ENCODE assay signal across 24 cellular contexts in genomic region chr18:9090578-9090977, GRCh38. TPM values are rescaled to one million over a fixed set of nuclear protein-coding genes. Genes with fewer than 3 reads are reported as not detected.
DNase-seq lines count a peak whose midpoint lies in the region; ATAC-seq and TF ChIP-seq lines count a peak whose summit lies in the region.
"Had no signal": no experiment of that assay in that cellular context is flagged by ENCODE, and none has a peak within 500 bp of the region (broad histone marks: within the 10 kb centered on the region; RNA-seq: fewer than 3 reads in every experiment).

No MANE protein-coding gene starts in this region.

- POLR2A ChIA-PET in T-cell (lab: Charles Lee), result interaction anchor here (0.6 to 1.1 kb wide), 8 partner anchors 11 to 822 kb away, joined by 3 to 9 read pairs (median 3); no protein-coding TSS in a partner anchor
- POLR2A ChIA-PET in activated naive CD8-positive, alpha-beta T cell treated with anti-CD3 and anti-CD28 coated beads, Interleukin-2, amount 10 ng/mL, durations not matched to agents 7 days and 5 days (lab: Charles Lee), result interaction anchor here (0.6 to 13.2 kb wide), 7 partner anchors 8 to 51 kb away, joined by 3 to 211 read pairs (median 15); partner anchors contain the start of genes ANKRD12 and NDUFV2

- no peak overlapping the region for H3K4me3 ChIP-seq in osteoblast (ENCODE audit: insufficient read depth, low read length)
- no peak overlapping the region for H3K4me3 ChIP-seq in suprapubic skin
- H3K4me3 ChIP-seq: ascending aorta, hepatocyte, neural progenitor cell, psoas muscle, SJSA1 had no signal

- no peaks in the 10 kb centered on the region for H3K79me2 ChIP-seq in osteoblast (ENCODE audit: insufficient read depth, low read length)
- H3K79me2 ChIP-seq: hepatocyte had no signal

- peaks cover 94% of the 10 kb centered on the region for H3K4me1 Mint-ChIP-seq in activated naive CD4-positive, alpha-beta T cell treated with anti-CD3 and anti-CD28 coated beads, Interleukin-2, amount 10 ng/mL, durations not matched to agents 7 days and 5 days
- peaks cover 54 to 85% (median 79%) of the 10 kb centered on the region in 3 donors for H3K4me1 Mint-ChIP-seq in T-cell
- peaks cover 62% of the 10 kb centered on the region for H3K4me1 Mint-ChIP-seq in activated naive CD8-positive, alpha-beta T cell treated with anti-CD3 and anti-CD28 coated beads, Interleukin-2, amount 10 ng/mL, durations not matched to agents 7 days and 5 days

- TF ChIP-seq POLR2A in suprapubic skin (IDR thresholded peaks at IDR 0.05), result no peak

- H3K9me3 Mint-ChIP-seq in activated naive CD4-positive, alpha-beta T cell treated with anti-CD3 and anti-CD28 coated beads, Interleukin-2, amount 10 ng/mL, durations not matched to agents 7 days and 5 days, result peaks cover 4% of the 10 kb centered on the region
- peaks cover 0 to 3% (median 0%) of the 10 kb centered on the region in 3 donors for H3K9me3 Mint-ChIP-seq in T-cell
- peaks cover 2% of the 10 kb centered on the region for H3K9me3 Mint-ChIP-seq in activated naive CD8-positive, alpha-beta T cell treated with anti-CD3 and anti-CD28 coated beads, Interleukin-2, amount 10 ng/mL, durations not matched to agents 7 days and 5 days
- H3K9me3 Mint-ChIP-seq: neural progenitor cell had no signal

- peak overlapping the region; percentile 86 for H3K4me3 Mint-ChIP-seq in activated naive CD4-positive, alpha-beta T cell treated with anti-CD3 and anti-CD28 coated beads, Interleukin-2, amount 10 ng/mL, durations not matched to agents 7 days and 5 days
- peak overlapping the region; percentile 4 to 65 (median 59) for H3K4me3 Mint-ChIP-seq in T-cell
- H3K4me3 Mint-ChIP-seq in activated naive CD8-positive, alpha-beta T cell treated with anti-CD3 and anti-CD28 coated beads, Interleukin-2, amount 10 ng/mL, durations not matched to agents 7 days and 5 days, result peak overlapping the region; percentile 91
- H3K4me3 Mint-ChIP-seq: neural progenitor cell had no signal

- H4K20me1 ChIP-seq in osteoblast (ENCODE audit: insufficient read depth, low read length), result no peaks in the 10 kb centered on the region

- DNase-seq in activated naive CD4-positive, alpha-beta T cell treated with anti-CD3 and anti-CD28 coated beads, Interleukin-2, amount 10 ng/mL, durations not matched to agents 7 days and 5 days, result no peak
- DNase-seq in activated naive CD4-positive, alpha-beta T cell treated with anti-CD3 and anti-CD28 coated beads, Interleukin-2, amount 50 U/mL, for 16 hours, result no peak
- DNase-seq in T-cell, result no peak
- DNase-seq in activated naive CD8-positive, alpha-beta T cell treated with anti-CD3 and anti-CD28 coated beads, Interleukin-2, amount 10 ng/mL, durations not matched to agents 7 days and 5 days, result no peak
- DNase-seq in osteoblast (ENCODE audit: insufficient read length, low spot score, missing footprints), result no peak
- DNase-seq in suprapubic skin (ENCODE audit: low spot score in 2 of 2), result no peak
- DNase-seq in hypothalamus (lab: John Stamatoyannopoulos, UW), result no peak
- DNase-seq: activated CD8-positive, alpha-beta memory T cell treated with anti-CD3 and anti-CD28 coated beads for 24 hours; activated effector memory CD4-positive, alpha-beta T cell treated with Interleukin-2 at 50 U/mL for 16 hours; DMS 273 treated with DMSO at 0.1 percent for 48 hours; effector CD8-positive, alpha-beta T cell; left ventricle myocardium superior; MM.1S; NCI-H1436; NCI-H510A treated with DMSO at 0.1 percent for 48 hours; NK-92 treated with Interleukin-12 subunit alpha and Interleukin-12 subunit beta, amount 100 ng/mL, for 24 hours; psoas muscle had no signal

- H3K4me1 ChIP-seq in osteoblast (ENCODE audit: insufficient read depth, low read length) (peaks cover 24% of the 10 kb centered on the region), suprapubic skin (no peaks in the 10 kb centered on the region)
- H3K4me1 ChIP-seq: ascending aorta, neural progenitor cell, psoas muscle had no signal

- no peaks in the 10 kb centered on the region for H3K27me3 Mint-ChIP-seq in activated naive CD4-positive, alpha-beta T cell treated with anti-CD3 and anti-CD28 coated beads, Interleukin-2, amount 10 ng/mL, durations not matched to agents 7 days and 5 days
- no peaks in the 10 kb centered on the region for H3K27me3 Mint-ChIP-seq in T-cell
- no peaks in the 10 kb centered on the region for H3K27me3 Mint-ChIP-seq in activated naive CD8-positive, alpha-beta T cell treated with anti-CD3 and anti-CD28 coated beads, Interleukin-2, amount 10 ng/mL, durations not matched to agents 7 days and 5 days

- H3K27ac Mint-ChIP-seq in activated naive CD4-positive, alpha-beta T cell treated with anti-CD3 and anti-CD28 coated beads, Interleukin-2, amount 10 ng/mL, durations not matched to agents 7 days and 5 days, result peak overlapping the region; percentile 97
- peak overlapping the region; percentile 87 to 93 for H3K27ac Mint-ChIP-seq in T-cell
- H3K27ac Mint-ChIP-seq in activated naive CD8-positive, alpha-beta T cell treated with anti-CD3 and anti-CD28 coated beads, Interleukin-2, amount 10 ng/mL, durations not matched to agents 7 days and 5 days, result peak overlapping the region; percentile 97
- H3K27ac Mint-ChIP-seq: neural progenitor cell had no signal

- peaks cover 43% of the 10 kb centered on the region for H3K36me3 Mint-ChIP-seq in activated naive CD4-positive, alpha-beta T cell treated with anti-CD3 and anti-CD28 coated beads, Interleukin-2, amount 10 ng/mL, durations not matched to agents 7 days and 5 days
- H3K36me3 Mint-ChIP-seq in T-cell, result no peaks in the 10 kb centered on the region
- peaks cover 33% of the 10 kb centered on the region for H3K36me3 Mint-ChIP-seq in activated naive CD8-positive, alpha-beta T cell treated with anti-CD3 and anti-CD28 coated beads, Interleukin-2, amount 10 ng/mL, durations not matched to agents 7 days and 5 days
- H3K36me3 Mint-ChIP-seq: neural progenitor cell had no signal

- H3K27ac ChIP-seq in osteoblast (ENCODE audit: low read depth, low read length) (no peak overlapping the region), suprapubic skin (no peak overlapping the region)
- H3K27ac ChIP-seq: ascending aorta, C4-2B, hepatocyte, neural progenitor cell, psoas muscle, SJSA1, VCaP had no signal

- H3K36me3 ChIP-seq in osteoblast (ENCODE audit: insufficient read depth, low read length), result no peaks in the 10 kb centered on the region
- H3K36me3 ChIP-seq in suprapubic skin, result no peaks in the 10 kb centered on the region
- H3K36me3 ChIP-seq: ascending aorta, neural progenitor cell, SJSA1 had no signal

- peak overlapping the region; percentile 32 for H2AFZ ChIP-seq in osteoblast (ENCODE audit: low read length)
- H2AFZ ChIP-seq: hepatocyte, neural progenitor cell had no signal

- TF ChIP-seq CTCF in osteoblast (IDR thresholded peaks at IDR 0.05; ENCODE audit: extremely low read depth, low read depth, low read length) (no peak), suprapubic skin (IDR thresholded peaks at IDR 0.05) (no peak)

- H3K4me2 ChIP-seq in osteoblast (ENCODE audit: insufficient read depth, low read length), result no peak overlapping the region
- H3K4me2 ChIP-seq: hepatocyte, neural progenitor cell had no signal

- no peak for TF ChIP-seq EP300 in suprapubic skin (IDR thresholded peaks at IDR 0.05)

- 92% methylated on average over 5 of the region's 5 CpGs for WGBS in suprapubic skin

- ATAC-seq in T-cell (replicated peaks in 1 of 4), result no peak
- ATAC-seq in activated naive CD8-positive, alpha-beta T cell treated with anti-CD3 and anti-CD28 coated beads, Interleukin-2, amount 10 ng/mL, durations not matched to agents 7 days and 5 days (ENCODE audit: low read depth), result no peak
- no peak for ATAC-seq in HG02981 (IDR thresholded peaks at IDR 0.05; ENCODE audit: unreplicated experiment)
- ATAC-seq: left ventricle myocardium superior, psoas muscle had no signal

- CTCF ChIA-PET in activated naive CD4-positive, alpha-beta T cell treated with anti-CD3 and anti-CD28 coated beads, Interleukin-2, amount 10 ng/mL, durations not matched to agents 7 days and 5 days (lab: Charles Lee), result interaction anchor here (0.5 to 2.5 kb wide), 3 partner anchors 8 to 50 kb away, joined by 3 to 9 read pairs (median 8); no protein-coding TSS in a partner anchor
- CTCF ChIA-PET in T-cell (lab: Charles Lee), result interaction anchor here (0.6 to 1.2 kb wide), 7 partner anchors 11 to 49 kb away, joined by 3 to 13 read pairs (median 3); no protein-coding TSS in a partner anchor

- H3K9me3 ChIP-seq in osteoblast (ENCODE audit: low read depth, low read length) (no peaks in the 10 kb centered on the region), suprapubic skin (no peaks in the 10 kb centered on the region)
- H3K9me3 ChIP-seq: ascending aorta, psoas muscle, SJSA1 had no signal

- H3K27me3 ChIP-seq in osteoblast (ENCODE audit: insufficient read depth, low read length), result no peaks in the 10 kb centered on the region
- no peaks in the 10 kb centered on the region for H3K27me3 ChIP-seq in suprapubic skin
- H3K27me3 ChIP-seq: ascending aorta, hepatocyte, neural progenitor cell, SJSA1 had no signal

RNA-seq across cellular contexts. Expression of gene NDUFV2, which starts 11.9 kb away (rescaled TPM):
- total RNA-seq in T-cell, result 100 to 1,000 TPM; 148 to 201 (median 156) TPM
- total RNA-seq in activated naive CD8-positive, alpha-beta T cell treated with anti-CD3 and anti-CD28 coated beads, Interleukin-2, amount 10 ng/mL, durations not matched to agents 7 days and 5 days, result 100 to 1,000 TPM; 166 to 168 TPM
- total RNA-seq in osteoblast, result 95.9 and 102 TPM in 2 replicates
- total RNA-seq in suprapubic skin, result 100 to 1,000 TPM; 107 to 137 (median 124) TPM

RNA-seq across cellular contexts. Expression of gene ANKRD12, which starts 46.0 kb away (rescaled TPM):
- 100 to 1,000 TPM; 183 to 211 (median 199) TPM for total RNA-seq in T-cell
- 100 to 1,000 TPM; 107 to 117 TPM for total RNA-seq in activated naive CD8-positive, alpha-beta T cell treated with anti-CD3 and anti-CD28 coated beads, Interleukin-2, amount 10 ng/mL, durations not matched to agents 7 days and 5 days
- 47.8 and 53.9 TPM in 2 replicates for total RNA-seq in osteoblast
- 100 to 1,000 TPM in 1 of 4 donors, 10 to 100 TPM in 3; 41.0 to 107 (median 60.8) TPM for total RNA-seq in suprapubic skin
